In genomic region chr16:19384656-19385055, GRCh38 we compare ENCODE assay signal across 16 cellular contexts. TPM values are rescaled to one million over a fixed set of nuclear protein-coding genes. Genes with fewer than 3 reads are reported as not detected.
DNase-seq lines count a peak whose midpoint lies in the region; ATAC-seq and TF ChIP-seq lines count a peak whose summit lies in the region.
"Had no signal": no experiment of that assay in that cellular context is flagged by ENCODE, and none has a peak within 500 bp of the region (broad histone marks: within the 10 kb centered on the region; RNA-seq: fewer than 3 reads in every experiment).

No MANE protein-coding gene starts in this region.

- intact Hi-C loops in lower lobe of right lung (cut with DNase I) = no loop called here

- H3K4me1 ChIP-seq in lower lobe of right lung = peaks cover 27% of the 10 kb centered on the region
- H3K4me1 ChIP-seq: sigmoid colon had no signal

- H3K4me3 Mint-ChIP-seq in stimulated activated memory B cell treated with anti-CD40 and anti-IgM and Interleukin-4, amounts not matched to agents 10 μg/mL and 1 μg/mL and 100 μg/mL, for 72 hours = no peak overlapping the region
- no peak overlapping the region for H3K4me3 Mint-ChIP-seq in activated T-cell treated with anti-CD3 and anti-CD28 coated beads, Interleukin-2, amount 50 U/mL, for 72 hours
- H3K4me3 Mint-ChIP-seq: activated CD4-positive, alpha-beta T cell treated with anti-CD3 and anti-CD28 coated beads, Interleukin-2, amount 10 ng/mL, durations not matched to agents 7 days and 5 days; stimulated activated naive CD8-positive, alpha-beta T cell treated with anti-CD3 and anti-CD28 coated beads, Interleukin-15, amount 100 ng/mL, for 72 hours had no signal

- no peak overlapping the region for H3K27ac Mint-ChIP-seq in stimulated activated memory B cell treated with anti-CD40 and anti-IgM and Interleukin-4, amounts not matched to agents 10 μg/mL and 1 μg/mL and 100 μg/mL, for 72 hours
- no peak overlapping the region for H3K27ac Mint-ChIP-seq in activated T-cell treated with anti-CD3 and anti-CD28 coated beads, Interleukin-2, amount 50 U/mL, for 72 hours
- H3K27ac Mint-ChIP-seq: activated CD4-positive, alpha-beta T cell treated with anti-CD3 and anti-CD28 coated beads, Interleukin-2, amount 10 ng/mL, durations not matched to agents 7 days and 5 days; nephron progenitor cell; stimulated activated naive CD8-positive, alpha-beta T cell treated with anti-CD3 and anti-CD28 coated beads, Interleukin-15, amount 100 ng/mL, for 72 hours had no signal

- no peak for TF ChIP-seq CTCF in LNCaP clone FGC (IDR thresholded peaks at IDR 0.05; ENCODE audit: control insufficient read depth, extremely low read depth, insufficient read depth)
- TF ChIP-seq CTCF in lower lobe of right lung (IDR thresholded peaks at IDR 0.05) = no peak

- peaks cover 41% of the 10 kb centered on the region for H3K27me3 Mint-ChIP-seq in stimulated activated memory B cell treated with anti-CD40 and anti-IgM and Interleukin-4, amounts not matched to agents 10 μg/mL and 1 μg/mL and 100 μg/mL, for 72 hours
- H3K27me3 Mint-ChIP-seq in activated T-cell treated with anti-CD3 and anti-CD28 coated beads, Interleukin-2, amount 50 U/mL, for 72 hours (ENCODE audit: low read depth) = peaks cover 29% of the 10 kb centered on the region

- H3K9me3 ChIP-seq in lower lobe of right lung = no peaks in the 10 kb centered on the region

- H3K27ac ChIP-seq in lower lobe of right lung = peak overlapping the region; percentile 50
- H3K27ac ChIP-seq: sigmoid colon had no signal

- no peaks in the 10 kb centered on the region for H3K36me3 Mint-ChIP-seq in stimulated activated memory B cell treated with anti-CD40 and anti-IgM and Interleukin-4, amounts not matched to agents 10 μg/mL and 1 μg/mL and 100 μg/mL, for 72 hours
- H3K36me3 Mint-ChIP-seq in activated T-cell treated with anti-CD3 and anti-CD28 coated beads, Interleukin-2, amount 50 U/mL, for 72 hours (ENCODE audit: insufficient read depth in 2 of 2) = no peaks in the 10 kb centered on the region

- peaks cover 12% of the 10 kb centered on the region for H3K4me1 Mint-ChIP-seq in stimulated activated memory B cell treated with anti-CD40 and anti-IgM and Interleukin-4, amounts not matched to agents 10 μg/mL and 1 μg/mL and 100 μg/mL, for 72 hours
- H3K4me1 Mint-ChIP-seq in activated T-cell treated with anti-CD3 and anti-CD28 coated beads, Interleukin-2, amount 50 U/mL, for 72 hours (ENCODE audit: low read depth) = no peaks in the 10 kb centered on the region
- H3K4me1 Mint-ChIP-seq: stimulated activated naive CD8-positive, alpha-beta T cell treated with anti-CD3 and anti-CD28 coated beads, Interleukin-15, amount 100 ng/mL, for 72 hours had no signal

- ATAC-seq in lower lobe of right lung = peak; percentile 36 to 69
- ATAC-seq in stimulated activated memory B cell treated with anti-CD40 and anti-IgM and Interleukin-4, amounts not matched to agents 10 μg/mL and 1 μg/mL and 100 μg/mL, for 72 hours = no peak
- no peak for ATAC-seq in activated T-cell treated with anti-CD3 and anti-CD28 coated beads, Interleukin-2, amount 50 U/mL, for 72 hours (replicated peaks in 1 of 2)
- ATAC-seq: stimulated activated naive CD8-positive, alpha-beta T cell treated with anti-CD3 and anti-CD28 coated beads, Interleukin-15, amount 100 ng/mL, for 72 hours had no signal

- no peaks in the 10 kb centered on the region for H3K27me3 ChIP-seq in lower lobe of right lung (ENCODE audit: low read depth)
- H3K27me3 ChIP-seq: sigmoid colon had no signal

- H3K4me3 ChIP-seq in LNCaP clone FGC (ENCODE audit: low read depth, low read length) = no peak overlapping the region
- H3K4me3 ChIP-seq in lower lobe of right lung = no peak overlapping the region
- H3K4me3 ChIP-seq: sigmoid colon had no signal

- DNase-seq in ACHN (peak; percentile 15), LNCaP clone FGC (ENCODE audit: low read depth) (peak; percentile 67), RPMI8226 (peak; percentile 76), lower lobe of right lung (peak; percentile 75), cerebellar cortex (ENCODE audit: low spot score) (no peak)
- DNase-seq in activated T-cell treated with anti-CD3 and anti-CD28 coated beads, Interleukin-2, amount 50 U/mL, for 72 hours = no peak
- no peak for DNase-seq in stimulated activated CD4-positive, alpha-beta T cell treated with anti-CD3 and anti-CD28 coated beads, Interleukin-4, amount 100 ng/mL, for 1 hour
- DNase-seq: activated CD4-positive, alpha-beta T cell treated with anti-CD3 and anti-CD28 coated beads, Interleukin-2, amount 10 ng/mL, durations not matched to agents 7 days and 5 days; activated T-cell treated with anti-CD3 and anti-CD28 coated beads, Interleukin-2, amount 50 U/mL, for 48 hours; DMS 273 treated with DMSO at 0.1 percent for 48 hours; MV-4-11; nephron progenitor cell; sigmoid colon; stimulated activated naive CD8-positive, alpha-beta T cell treated with anti-CD3 and anti-CD28 coated beads, Interleukin-15, amount 100 ng/mL, for 72 hours had no signal

- in situ Hi-C loops in ACHN (cut with HindIII; ENCODE audit: low pct_ligation_motif_present, low pct_unique_long_range_greater_than_20kb, low sequenced_read_pairs) = no loop called here

- H3K36me3 ChIP-seq in lower lobe of right lung = no peaks in the 10 kb centered on the region
- H3K36me3 ChIP-seq: sigmoid colon had no signal

- no peaks in the 10 kb centered on the region for H3K9me3 Mint-ChIP-seq in stimulated activated memory B cell treated with anti-CD40 and anti-IgM and Interleukin-4, amounts not matched to agents 10 μg/mL and 1 μg/mL and 100 μg/mL, for 72 hours
- no peaks in the 10 kb centered on the region for H3K9me3 Mint-ChIP-seq in activated T-cell treated with anti-CD3 and anti-CD28 coated beads, Interleukin-2, amount 50 U/mL, for 72 hours
- H3K9me3 Mint-ChIP-seq: activated CD4-positive, alpha-beta T cell treated with anti-CD3 and anti-CD28 coated beads, Interleukin-2, amount 10 ng/mL, durations not matched to agents 7 days and 5 days; stimulated activated naive CD8-positive, alpha-beta T cell treated with anti-CD3 and anti-CD28 coated beads, Interleukin-15, amount 100 ng/mL, for 72 hours had no signal

RNA-seq across cellular contexts. Expression of gene TMC5, which starts 33.0 kb away (rescaled TPM):
- total RNA-seq in lower lobe of right lung = 62.1 TPM
- not detected for total RNA-seq in activated T-cell treated with anti-CD3 and anti-CD28 coated beads, Interleukin-2, amount 50 U/mL, for 72 hours
- total RNA-seq: activated CD4-positive, alpha-beta T cell treated with anti-CD3 and anti-CD28 coated beads, Interleukin-2, amount 10 ng/mL, durations not matched to agents 7 days and 5 days; HT1080 had no signal

Comparison
In these comparisons a context has a peak if more than half of its experiments do, and no peak if none do; other contexts are left out.
1. DNase-seq: peak in ACHN (single experiment), LNCaP clone FGC (single experiment), RPMI8226 (single experiment) and lower lobe of right lung (single experiment); none in activated T-cell treated with anti-CD3 and anti-CD28 coated beads, Interleukin-2, amount 50 U/mL, for 72 hours (0 of 2), stimulated activated CD4-positive, alpha-beta T cell treated with anti-CD3 and anti-CD28 coated beads, Interleukin-4, amount 100 ng/mL, for 1 hour (single experiment) and cerebellar cortex (single experiment).
2. ATAC-seq: peak in lower lobe of right lung (2 of 2); none in stimulated activated memory B cell treated with anti-CD40 and anti-IgM and Interleukin-4, amounts not matched to agents 10 μg/mL and 1 μg/mL and 100 μg/mL, for 72 hours (single experiment) and activated T-cell treated with anti-CD3 and anti-CD28 coated beads, Interleukin-2, amount 50 U/mL, for 72 hours (0 of 2).
3. RNA of gene TMC5, which starts 33.0 kb away (total RNA-seq): 62.1 TPM in lower lobe of right lung (single experiment); not detected in activated T-cell treated with anti-CD3 and anti-CD28 coated beads, Interleukin-2, amount 50 U/mL, for 72 hours; every median in the first group is over 10 times any median in the second.